1 cellular context compared by ENCODE assay signal in the genomic region with DNA sequence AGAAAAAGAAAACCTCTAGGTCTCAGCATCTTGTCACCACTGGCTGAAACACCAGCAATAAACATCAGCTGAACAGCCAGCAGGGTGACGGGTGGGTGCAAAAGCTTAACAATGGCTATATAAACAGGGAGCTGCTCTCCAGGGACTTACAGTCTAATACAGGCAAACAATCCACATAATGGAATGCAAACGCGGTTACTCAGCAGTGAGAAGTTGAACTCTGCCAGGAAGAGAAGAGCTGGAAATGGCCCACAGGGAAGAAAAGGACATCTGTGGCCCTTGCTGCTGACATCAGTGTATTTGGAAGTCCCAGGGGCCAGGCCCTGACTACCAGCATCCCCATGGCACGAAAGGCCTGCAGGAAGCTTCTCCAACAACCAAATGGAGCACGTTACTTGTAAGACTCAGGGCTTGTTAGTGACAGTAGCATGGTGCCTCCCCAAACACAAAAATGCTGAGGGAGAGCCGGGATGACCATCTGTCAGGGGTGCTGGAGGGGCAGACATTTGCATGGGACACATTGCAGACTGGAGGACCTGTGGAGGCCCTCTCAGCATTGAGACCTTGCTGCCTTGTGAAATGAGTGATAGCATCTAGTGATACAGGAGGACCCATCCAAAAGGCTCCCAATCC.
TF ChIP-seq lines count a peak whose summit lies in the region.

No MANE protein-coding gene starts in this region.

TF ChIP-seq in HepG2, 621 proteins besides CTCF, POLR2A, EP300 and RAD21 (continued from another document):
- TF ChIP-seq, protein P1, sequence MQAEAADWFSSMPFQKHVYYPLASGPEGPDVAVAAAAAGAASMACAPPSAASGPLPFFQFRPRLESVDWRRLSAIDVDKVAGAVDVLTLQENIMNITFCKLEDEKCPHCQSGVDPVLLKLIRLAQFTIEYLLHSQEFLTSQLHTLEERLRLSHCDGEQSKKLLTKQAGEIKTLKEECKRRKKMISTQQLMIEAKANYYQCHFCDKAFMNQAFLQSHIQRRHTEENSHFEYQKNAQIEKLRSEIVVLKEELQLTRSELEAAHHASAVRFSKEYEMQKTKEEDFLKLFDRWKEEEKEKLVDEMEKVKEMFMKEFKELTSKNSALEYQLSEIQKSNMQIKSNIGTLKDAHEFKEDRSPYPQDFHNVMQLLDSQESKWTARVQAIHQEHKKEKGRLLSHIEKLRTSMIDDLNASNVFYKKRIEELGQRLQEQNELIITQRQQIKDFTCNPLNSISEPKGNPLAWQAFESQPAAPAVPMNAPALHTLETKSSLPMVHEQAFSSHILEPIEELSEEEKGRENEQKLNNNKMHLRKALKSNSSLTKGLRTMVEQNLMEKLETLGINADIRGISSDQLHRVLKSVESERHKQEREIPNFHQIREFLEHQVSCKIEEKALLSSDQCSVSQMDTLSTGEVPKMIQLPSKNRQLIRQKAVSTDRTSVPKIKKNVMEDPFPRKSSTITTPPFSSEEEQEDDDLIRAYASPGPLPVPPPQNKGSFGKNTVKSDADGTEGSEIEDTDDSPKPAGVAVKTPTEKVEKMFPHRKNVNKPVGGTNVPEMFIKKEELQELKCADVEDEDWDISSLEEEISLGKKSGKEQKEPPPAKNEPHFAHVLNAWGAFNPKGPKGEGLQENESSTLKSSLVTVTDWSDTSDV (CRISPR knock-in tag; IDR thresholded peaks at IDR 0.05) = no peak
